In genomic region chr14:69574266-69574953, GRCh38 we compare ENCODE assay signal across 8 cellular contexts. TPM values are rescaled to one million over a fixed set of nuclear protein-coding genes. Genes with fewer than 3 reads are reported as not detected.
DNase-seq lines count a peak whose midpoint lies in the region; ATAC-seq and TF ChIP-seq lines count a peak whose summit lies in the region.

CCDC177 (minus strand) TSS chr14:69574871; CDS start chr14:69573622, 1,249 bp downstream.

- no peak within 1 kb of the TSS for H3K27ac ChIP-seq in 22Rv1

- H3K36me3 Mint-ChIP-seq in memory B cell, result no peaks in the 10 kb centered on the region

- H3K27ac Mint-ChIP-seq in memory B cell, result no peak within 1 kb of the TSS

- peak; percentile 97 for TF ChIP-seq CTCF in 22Rv1 (IDR thresholded peaks at IDR 0.05)

- peak; percentile 52 for ATAC-seq in GM19035 (IDR thresholded peaks at IDR 0.05; ENCODE audit: unreplicated experiment)
- ATAC-seq in memory B cell (ENCODE audit: low read depth), result peak; percentile 85
- no peak for ATAC-seq in HG03442 (IDR thresholded peaks at IDR 0.05; ENCODE audit: unreplicated experiment)

- peak; percentile 55 for DNase-seq in NCI-H2196 treated with DMSO at 0.1 percent for 48 hours (lab: John Stamatoyannopoulos, UW; ENCODE audit: unreplicated experiment)
- DNase-seq in activated CD4-positive, alpha-beta T cell treated with anti-CD3 and anti-CD28 coated beads, Interleukin-2, amount 50 U/mL, for 48 hours, result peak; percentile 80 to 84
- DNase-seq in dermis microvascular lymphatic vessel endothelial cell (ENCODE audit: low read depth in 2 of 2), result peak; percentile 17 to 54
- peak; percentile 72 for DNase-seq in memory B cell (ENCODE audit: low spot score in 2 of 2)
- DNase-seq in stimulated activated CD8-positive, alpha-beta memory T cell treated with anti-CD3 and anti-CD28 coated beads, Interleukin-15, amount 100 ng/mL, for 1 hour (ENCODE audit: low read depth), result peak; percentile 62

- peak within 1 kb of the TSS; percentile 83 for H3K4me3 Mint-ChIP-seq in memory B cell

- peaks cover 22% of the 10 kb centered on the region for H3K27me3 Mint-ChIP-seq in memory B cell

- H3K4me1 Mint-ChIP-seq in memory B cell, result peaks cover 8% of the 10 kb centered on the region

- H3K9me3 Mint-ChIP-seq in memory B cell, result no peaks in the 10 kb centered on the region

RNA-seq across cellular contexts. Expression of gene CCDC177, which starts in this region (rescaled TPM):
- not detected in 2 replicates for total RNA-seq in dermis microvascular lymphatic vessel endothelial cell

Comparison
In these comparisons a context has a peak if more than half of its experiments do, and no peak if none do; other contexts are left out.
1. Peak in DNase-seq in dermis microvascular lymphatic vessel endothelial cell; RNA of the gene not detected or under 1 TPM.